Comparison of ENCODE assay signal across 26 cellular contexts in genomic region chr6:116966675-116967576, GRCh38.
DNase-seq lines count a peak whose midpoint lies in the region; ATAC-seq, FAIRE-seq and TF ChIP-seq lines count a peak whose summit lies in the region.
"Had no signal": no experiment of that assay in that cellular context is flagged by ENCODE, and none has a peak within 500 bp of the region (broad histone marks: within the 10 kb centered on the region; RNA-seq: fewer than 3 reads in every experiment).

No MANE protein-coding gene starts in this region.

- CTCF ChIA-PET in HepG2 (lab: Yijun Ruan, JAX; ENCODE audit: low intra/inter-chr PET ratio, low total read pairs), result no interaction called here

- H3K79me2 ChIP-seq in HepG2 (ENCODE audit: insufficient read depth, low read length), result no peaks in the 10 kb centered on the region

- no peak overlapping the region for H3K9ac ChIP-seq in HepG2 (ENCODE audit: insufficient read depth, low read depth, low read length)
- H3K9ac ChIP-seq: BLaER1 had no signal

- ATAC-seq in HepG2, result no peak
- no peak for ATAC-seq in right lobe of liver
- ATAC-seq: GM12878 had no signal

- H3K9me3 ChIP-seq in HepG2 (ENCODE audit: low read length), result no peaks in the 10 kb centered on the region
- no peaks in the 10 kb centered on the region for H3K9me3 ChIP-seq in right lobe of liver
- no peaks in the 10 kb centered on the region for H3K9me3 ChIP-seq in sigmoid colon
- H3K9me3 ChIP-seq: BE2C, BLaER1 had no signal

- no peaks in the 10 kb centered on the region for H4K20me1 ChIP-seq in HepG2 (ENCODE audit: insufficient read depth, low read length)
- H4K20me1 ChIP-seq: BLaER1 had no signal

- no peak for DNase-seq in HepG2 (ENCODE audit: low spot score)
- DNase-seq in right lobe of liver, result no peak
- peak; percentile 25 for DNase-seq in bronchial epithelial cell (ENCODE audit: low read depth)
- no peak for DNase-seq in sigmoid colon
- DNase-seq in superior temporal gyrus (ENCODE audit: extremely low spot score), result no peak
- DNase-seq: 8988T; ACHN; BE2C; C1 segment of cervical spinal cord; CD4-positive, alpha-beta memory T cell; CD4-positive, CD25-positive, alpha-beta regulatory T cell; CD8-positive, alpha-beta memory T cell; COR-L47; DMS 273 treated with DMSO at 0.1 percent for 48 hours; DMS153; DMS53; DMS79; DND-41; EL; GDM1 had no signal

- no peak for TF ChIP-seq POLR2A in HepG2 (IDR thresholded peaks at IDR 0.05; ENCODE audit: insufficient read depth in 1 of 2, low read depth in 2 of 2, low read length in 2 of 2)
- no peak for TF ChIP-seq POLR2A in right lobe of liver (IDR thresholded peaks at IDR 0.05)
- TF ChIP-seq POLR2A in sigmoid colon (IDR thresholded peaks at IDR 0.05), result no peak

- no peak for TF ChIP-seq RAD21 in HepG2 (CRISPR knock-in tag; IDR thresholded peaks at IDR 0.05)

- in situ Hi-C loops in HepG2 (cut with HindIII; ENCODE audit: extremely low pct_ligation_motif_present, low pct_unique_long_range_greater_than_20kb), result loop anchor here (5.0 to 25.0 kb wide), 2 partner anchors 90 to 645 kb away; partner anchors contain the start of genes GOPC and RFX6

- H3K4me3 ChIP-seq in HepG2 (replicated peaks in 1 of 3; ENCODE audit: insufficient read depth in 1 of 3, low read depth in 2 of 3, low read length in 3 of 3), result no peak overlapping the region
- H3K4me3 ChIP-seq in right lobe of liver, result no peak overlapping the region
- H3K4me3 ChIP-seq in bronchial epithelial cell (ENCODE audit: low read depth, low read length), result no peak overlapping the region
- H3K4me3 ChIP-seq in sigmoid colon, result no peak overlapping the region
- H3K4me3 ChIP-seq: BLaER1, GM12878 had no signal

- TF ChIP-seq EP300 in HepG2 (IDR thresholded peaks at IDR 0.05; ENCODE audit: low read depth in 2 of 2, low read length in 2 of 2) (no peak), HepG2 (CRISPR knock-in tag; IDR thresholded peaks at IDR 0.05; ENCODE audit: borderline replicate concordance) (no peak), sigmoid colon (IDR thresholded peaks at IDR 0.05) (no peak)

- POLR2A ChIA-PET in HepG2 (lab: Yijun Ruan, JAX), result no interaction called here

- H3K4me1 ChIP-seq in HepG2 (ENCODE audit: insufficient read depth, low read length) (no peaks in the 10 kb centered on the region), right lobe of liver (no peaks in the 10 kb centered on the region), sigmoid colon (no peaks in the 10 kb centered on the region)
- H3K4me1 ChIP-seq: BE2C, BLaER1 had no signal

- no TSS peak for BruUV-seq in HepG2 (replicated peaks; lab: Mats Ljungman, UMichigan)

- no peak overlapping the region for H3K27ac ChIP-seq in HepG2 (ENCODE audit: extremely low read length, insufficient read depth, low read length)
- H3K27ac ChIP-seq in right lobe of liver, result no peak overlapping the region
- H3K27ac ChIP-seq in sigmoid colon, result no peak overlapping the region
- H3K27ac ChIP-seq: BLaER1 had no signal

- intact Hi-C loops in HepG2 (cut with micrococcal nuclease; ENCODE audit: unreplicated experiment) (no loop called here), right lobe of liver (cut with DNase I) (loop anchor here (10.0 kb wide), 2 partner anchors 72 to 82 kb away; no protein-coding TSS in a partner anchor), sigmoid colon (cut with DNase I) (no loop called here)

- TF ChIP-seq CTCF in HepG2 (CRISPR knock-in tag; IDR thresholded peaks at IDR 0.05) (no peak), right lobe of liver (IDR thresholded peaks at IDR 0.05) (no peak), bronchial epithelial cell (IDR thresholded peaks at IDR 0.05; ENCODE audit: insufficient read depth, low read length, severe bottlenecking) (no peak), sigmoid colon (IDR thresholded peaks at IDR 0.05) (no peak)

- H3K27me3 ChIP-seq in HepG2 (ENCODE audit: control insufficient read depth in 1 of 2, insufficient read depth in 2 of 2, low read length in 2 of 2) (no peaks in the 10 kb centered on the region), right lobe of liver (no peaks in the 10 kb centered on the region), bronchial epithelial cell (ENCODE audit: control insufficient read depth, insufficient read depth, low read length) (peaks cover 2% of the 10 kb centered on the region), sigmoid colon (no peaks in the 10 kb centered on the region)
- H3K27me3 ChIP-seq: BLaER1 had no signal

- no peak overlapping the region for H2AFZ ChIP-seq in HepG2 (ENCODE audit: low read length)

- FAIRE-seq in HepG2 (lab: Jason Lieb, UNC), result no peak
- FAIRE-seq in bronchial epithelial cell (lab: Jason Lieb, UNC), result no peak
- peak; percentile 79 for FAIRE-seq in islet of Langerhans (lab: Jason Lieb, UNC)
- FAIRE-seq: A204.1, GM12878, GM12892, GM18507 had no signal

- WGBS in HepG2 (ENCODE audit: low lambda C conversion rate), result 23% methylated on average over 6 of the region's 6 CpGs
- WGBS in right lobe of liver (ENCODE audit: insufficient coverage, low coverage, low lambda C conversion rate, missing lambda C conversion rate), result 65% methylated on average over 6 of the region's 6 CpGs
- WGBS in sigmoid colon, 2 donors, result 65 to 69% methylated on average over 6 of the region's 6 CpGs

- no peaks in the 10 kb centered on the region for H3K36me3 ChIP-seq in HepG2 (replicated peaks in 1 of 2; ENCODE audit: control insufficient read depth in 1 of 2, insufficient read depth in 2 of 2, low read length in 2 of 2)
- no peaks in the 10 kb centered on the region for H3K36me3 ChIP-seq in right lobe of liver
- no peaks in the 10 kb centered on the region for H3K36me3 ChIP-seq in bronchial epithelial cell (ENCODE audit: control insufficient read depth, insufficient read depth, low read length)
- H3K36me3 ChIP-seq in sigmoid colon, result no peaks in the 10 kb centered on the region
- H3K36me3 ChIP-seq: BE2C, BLaER1 had no signal

- no peak overlapping the region for H3K4me2 ChIP-seq in HepG2 (ENCODE audit: low read depth, low read length)
- H3K4me2 ChIP-seq: BLaER1 had no signal

TF ChIP-seq in HepG2, 621 proteins besides CTCF, POLR2A, EP300 and RAD21:
- TF ChIP-seq ZBTB42 (CRISPR knock-in tag; IDR thresholded peaks at IDR 0.05) (no peak), HOXA3 (CRISPR knock-in tag; IDR thresholded peaks at IDR 0.05) (no peak), POLR2AphosphoS5 (IDR thresholded peaks at IDR 0.05; ENCODE audit: low read depth, low read length) (no peak), ZNF333 (CRISPR knock-in tag; IDR thresholded peaks at IDR 0.05; ENCODE audit: borderline replicate concordance) (no peak), ZNF383 (CRISPR knock-in tag; IDR thresholded peaks at IDR 0.05; ENCODE audit: borderline replicate concordance) (no peak), NFIC (IDR thresholded peaks at IDR 0.05; ENCODE audit: low read length) (no peak), PCBP2 (optimal IDR thresholded peaks at IDR 0.05; ENCODE audit: low read depth, low read length, poor library complexity, severe bottlenecking) (peak; percentile 69), HNRNPK (IDR thresholded peaks at IDR 0.05; ENCODE audit: low read depth, low read length, poor library complexity, severe bottlenecking) (peak; percentile 68)

Comparison
In these comparisons a context has a peak if more than half of its experiments do, and no peak if none do; other contexts are left out.
1. intact Hi-C loops: an anchor here in right lobe of liver (10.0 kb wide); none called in HepG2 and sigmoid colon.